3 cellular contexts compared by ENCODE assay signal in genomic region chr6:132750455-132751248, GRCh38.
TF ChIP-seq lines count a peak whose summit lies in the region.

No MANE protein-coding gene starts in this region.

TF ChIP-seq in liver, 16 proteins besides CTCF, POLR2A, EP300 and RAD21:
- TF ChIP-seq GABPA (IDR thresholded peaks at IDR 0.05 in 1 of 2, conservative IDR thresholded peaks at IDR 0.05 in 1 of 2) (no peak), NR2F2 (IDR thresholded peaks at IDR 0.05) (no peak), EGR1 (IDR thresholded peaks at IDR 0.05; ENCODE audit: low read depth in 2 of 2) (no peak), MAX (IDR thresholded peaks at IDR 0.05) (no peak), FOXA1 (IDR thresholded peaks at IDR 0.05) (no peak), FOXA2 (IDR thresholded peaks at IDR 0.05) (no peak), RXRA (IDR thresholded peaks at IDR 0.05) (peak; percentile 73 to 80), TAF1 (conservative IDR thresholded peaks at IDR 0.05) (no peak), SP1 (IDR thresholded peaks at IDR 0.05) (peak; percentile 21), YY1 (IDR thresholded peaks at IDR 0.05) (no peak)
- TF ChIP-seq, protein P1, sequence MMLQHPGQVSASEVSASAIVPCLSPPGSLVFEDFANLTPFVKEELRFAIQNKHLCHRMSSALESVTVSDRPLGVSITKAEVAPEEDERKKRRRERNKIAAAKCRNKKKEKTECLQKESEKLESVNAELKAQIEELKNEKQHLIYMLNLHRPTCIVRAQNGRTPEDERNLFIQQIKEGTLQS (IDR thresholded peaks at IDR 0.05) = no peak
- TF ChIP-seq, protein P2, sequence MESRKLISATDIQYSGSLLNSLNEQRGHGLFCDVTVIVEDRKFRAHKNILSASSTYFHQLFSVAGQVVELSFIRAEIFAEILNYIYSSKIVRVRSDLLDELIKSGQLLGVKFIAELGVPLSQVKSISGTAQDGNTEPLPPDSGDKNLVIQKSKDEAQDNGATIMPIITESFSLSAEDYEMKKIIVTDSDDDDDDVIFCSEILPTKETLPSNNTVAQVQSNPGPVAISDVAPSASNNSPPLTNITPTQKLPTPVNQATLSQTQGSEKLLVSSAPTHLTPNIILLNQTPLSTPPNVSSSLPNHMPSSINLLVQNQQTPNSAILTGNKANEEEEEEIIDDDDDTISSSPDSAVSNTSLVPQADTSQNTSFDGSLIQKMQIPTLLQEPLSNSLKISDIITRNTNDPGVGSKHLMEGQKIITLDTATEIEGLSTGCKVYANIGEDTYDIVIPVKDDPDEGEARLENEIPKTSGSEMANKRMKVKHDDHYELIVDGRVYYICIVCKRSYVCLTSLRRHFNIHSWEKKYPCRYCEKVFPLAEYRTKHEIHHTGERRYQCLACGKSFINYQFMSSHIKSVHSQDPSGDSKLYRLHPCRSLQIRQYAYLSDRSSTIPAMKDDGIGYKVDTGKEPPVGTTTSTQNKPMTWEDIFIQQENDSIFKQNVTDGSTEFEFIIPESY (IDR thresholded peaks at IDR 0.05) = no peak

TF ChIP-seq in HepG2, 621 proteins besides CTCF, POLR2A, EP300 and RAD21:
- TF ChIP-seq ZNF616 (CRISPR knock-in tag; IDR thresholded peaks at IDR 0.05; ENCODE audit: low read depth) (no peak), ZFY (CRISPR knock-in tag; IDR thresholded peaks at IDR 0.05) (no peak), HDAC6 (IDR thresholded peaks at IDR 0.05; ENCODE audit: low read depth, low read length) (no peak), SNAI1 (CRISPR knock-in tag; IDR thresholded peaks at IDR 0.05; ENCODE audit: borderline replicate concordance) (no peak), PRPF4 (IDR thresholded peaks at IDR 0.05; ENCODE audit: low read depth, low read length, poor library complexity, severe bottlenecking) (no peak), CHD2 (IDR thresholded peaks at IDR 0.05; ENCODE audit: low read depth, low read length) (no peak), ZNF512 (CRISPR knock-in tag; IDR thresholded peaks at IDR 0.05) (no peak)
- TF ChIP-seq, protein P3, sequence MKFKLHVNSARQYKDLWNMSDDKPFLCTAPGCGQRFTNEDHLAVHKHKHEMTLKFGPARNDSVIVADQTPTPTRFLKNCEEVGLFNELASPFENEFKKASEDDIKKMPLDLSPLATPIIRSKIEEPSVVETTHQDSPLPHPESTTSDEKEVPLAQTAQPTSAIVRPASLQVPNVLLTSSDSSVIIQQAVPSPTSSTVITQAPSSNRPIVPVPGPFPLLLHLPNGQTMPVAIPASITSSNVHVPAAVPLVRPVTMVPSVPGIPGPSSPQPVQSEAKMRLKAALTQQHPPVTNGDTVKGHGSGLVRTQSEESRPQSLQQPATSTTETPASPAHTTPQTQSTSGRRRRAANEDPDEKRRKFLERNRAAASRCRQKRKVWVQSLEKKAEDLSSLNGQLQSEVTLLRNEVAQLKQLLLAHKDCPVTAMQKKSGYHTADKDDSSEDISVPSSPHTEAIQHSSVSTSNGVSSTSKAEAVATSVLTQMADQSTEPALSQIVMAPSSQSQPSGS (CRISPR knock-in tag; IDR thresholded peaks at IDR 0.05) = no peak

TF ChIP-seq in GM23338, 12 proteins besides CTCF, POLR2A, EP300 and RAD21:
- TF ChIP-seq ZNF331 (CRISPR knock-in tag; IDR thresholded peaks at IDR 0.05; ENCODE audit: low read depth) (no peak), ETS1 (IDR thresholded peaks at IDR 0.05) (no peak), EZH2 (IDR thresholded peaks at IDR 0.05; ENCODE audit: low read depth, unreplicated experiment) (no peak), CREB1 (CRISPR knock-in tag; IDR thresholded peaks at IDR 0.05; ENCODE audit: low read depth) (no peak), EZH2phosphoT487 (IDR thresholded peaks at IDR 0.05; ENCODE audit: unreplicated experiment) (no peak), JUNB (IDR thresholded peaks at IDR 0.05; ENCODE audit: unreplicated experiment) (no peak), ZNF114 (CRISPR knock-in tag; IDR thresholded peaks at IDR 0.05) (no peak), STAT1 (IDR thresholded peaks at IDR 0.05; ENCODE audit: unreplicated experiment) (no peak), ZNF462 (CRISPR knock-in tag; IDR thresholded peaks at IDR 0.05) (no peak), NANOG (IDR thresholded peaks at IDR 0.05; ENCODE audit: borderline replicate concordance) (no peak), POLR2AphosphoS5 (IDR thresholded peaks at IDR 0.05; ENCODE audit: low read depth) (no peak)
- TF ChIP-seq, protein P4, sequence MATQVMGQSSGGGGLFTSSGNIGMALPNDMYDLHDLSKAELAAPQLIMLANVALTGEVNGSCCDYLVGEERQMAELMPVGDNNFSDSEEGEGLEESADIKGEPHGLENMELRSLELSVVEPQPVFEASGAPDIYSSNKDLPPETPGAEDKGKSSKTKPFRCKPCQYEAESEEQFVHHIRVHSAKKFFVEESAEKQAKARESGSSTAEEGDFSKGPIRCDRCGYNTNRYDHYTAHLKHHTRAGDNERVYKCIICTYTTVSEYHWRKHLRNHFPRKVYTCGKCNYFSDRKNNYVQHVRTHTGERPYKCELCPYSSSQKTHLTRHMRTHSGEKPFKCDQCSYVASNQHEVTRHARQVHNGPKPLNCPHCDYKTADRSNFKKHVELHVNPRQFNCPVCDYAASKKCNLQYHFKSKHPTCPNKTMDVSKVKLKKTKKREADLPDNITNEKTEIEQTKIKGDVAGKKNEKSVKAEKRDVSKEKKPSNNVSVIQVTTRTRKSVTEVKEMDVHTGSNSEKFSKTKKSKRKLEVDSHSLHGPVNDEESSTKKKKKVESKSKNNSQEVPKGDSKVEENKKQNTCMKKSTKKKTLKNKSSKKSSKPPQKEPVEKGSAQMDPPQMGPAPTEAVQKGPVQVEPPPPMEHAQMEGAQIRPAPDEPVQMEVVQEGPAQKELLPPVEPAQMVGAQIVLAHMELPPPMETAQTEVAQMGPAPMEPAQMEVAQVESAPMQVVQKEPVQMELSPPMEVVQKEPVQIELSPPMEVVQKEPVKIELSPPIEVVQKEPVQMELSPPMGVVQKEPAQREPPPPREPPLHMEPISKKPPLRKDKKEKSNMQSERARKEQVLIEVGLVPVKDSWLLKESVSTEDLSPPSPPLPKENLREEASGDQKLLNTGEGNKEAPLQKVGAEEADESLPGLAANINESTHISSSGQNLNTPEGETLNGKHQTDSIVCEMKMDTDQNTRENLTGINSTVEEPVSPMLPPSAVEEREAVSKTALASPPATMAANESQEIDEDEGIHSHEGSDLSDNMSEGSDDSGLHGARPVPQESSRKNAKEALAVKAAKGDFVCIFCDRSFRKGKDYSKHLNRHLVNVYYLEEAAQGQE (IDR thresholded peaks at IDR 0.05; ENCODE audit: unreplicated experiment) = no peak
